19 cellular contexts compared by ENCODE assay signal in genomic region chr1:6150006-6150938, GRCh38. TPM values are rescaled to one million over a fixed set of nuclear protein-coding genes. Genes with fewer than 3 reads are reported as not detected.
A peak's percentile ranks its signal among the peaks of the same experiment; 100 is the strongest.
DNase-seq lines count a peak whose midpoint lies in the region; ATAC-seq, FAIRE-seq and TF ChIP-seq lines count a peak whose summit lies in the region.
"Had no signal": no experiment of that assay in that cellular context is flagged by ENCODE, and none has a peak within 500 bp of the region (broad histone marks: within the 10 kb centered on the region; RNA-seq: fewer than 3 reads in every experiment).

No MANE protein-coding gene starts in this region.

- H2BK15ac ChIP-seq in H1 (ENCODE audit: low read length), result no peak overlapping the region

- CTCF ChIA-PET in HEK293 (lab: Yijun Ruan, JAX) (no interaction called here), H1 (lab: Charles Lee; ENCODE audit: partially characterized antibody) (interaction anchor here (1.9 to 2.9 kb wide), 2 partner anchors 105 to 116 kb away, joined by 5 to 12 read pairs; partner anchors contain the start of gene KCNAB2)

- no peaks in the 10 kb centered on the region for H3K79me2 ChIP-seq in H1 (ENCODE audit: control insufficient read depth in 1 of 2, insufficient read depth in 2 of 2, low read length in 2 of 2)

- H2BK20ac ChIP-seq in H1 (ENCODE audit: low read length), result no peak overlapping the region

- no peak for TF ChIP-seq POLR2A in H1 (IDR thresholded peaks at IDR 0.05; ENCODE audit: control extremely low read depth in 1 of 2, low read depth in 2 of 2, low read length in 2 of 2)

- WGBS in H1 (ENCODE audit: extremely low coverage in 1 of 2, insufficient coverage in 1 of 2, insufficient read length in 1 of 2, insufficient replicate concordance in 2 of 2, low coverage in 1 of 2, low lambda C conversion rate in 2 of 2, missing lambda C conversion rate in 1 of 2), 2 experiments, result 78% methylated on average over 11 of the region's 11 CpGs; no CpG with 5 or more reads in 1 of the 2 experiments

- H3K4me1 ChIP-seq in HEK293 (ENCODE audit: control insufficient read depth, insufficient read depth, low read length), result no peaks in the 10 kb centered on the region; the same call in 1 of the 2 replicates
- peaks cover 0 to 7% (median 4%) of the 10 kb centered on the region in 4 experiments; a peak in 4 of 7 replicates for H3K4me1 ChIP-seq in H1 (replicated peaks in 1 of 4; ENCODE audit: control insufficient read depth in 3 of 4, insufficient read depth in 4 of 4, low read length in 3 of 4)
- H3K4me1 ChIP-seq: Caco-2 had no signal

- no peak overlapping the region for H3K23ac ChIP-seq in H1 (ENCODE audit: insufficient read length)

- H4K8ac ChIP-seq in H1 (ENCODE audit: extremely low read depth, insufficient read depth, low read length), result no peak overlapping the region

- no peak overlapping the region for H2BK12ac ChIP-seq in H1 (ENCODE audit: low read depth, low read length)

- peak; percentile 52 for FAIRE-seq in HTR-8/SVneo (lab: Jason Lieb, UNC)
- FAIRE-seq in H1 (lab: Jason Lieb, UNC), result no peak
- FAIRE-seq: G401.6, GM12892, GM19239 had no signal

- H3K27ac ChIP-seq in HEK293 (ENCODE audit: extremely low read depth, low read depth, low read length) (no peak overlapping the region), H1 (ENCODE audit: low read depth, low read length) (no peak overlapping the region)
- H3K27ac ChIP-seq: BLaER1, C4-2B, GM23248 had no signal

- no peak for ATAC-seq in HG03378 (IDR thresholded peaks at IDR 0.05; ENCODE audit: unreplicated experiment)
- ATAC-seq: CD8-positive, alpha-beta T cell; HCT116 had no signal

- no peak overlapping the region for H2AFZ ChIP-seq in H1 (ENCODE audit: low read length)
- H2AFZ ChIP-seq: GM23248 had no signal

- H2AK5ac ChIP-seq in H1 (ENCODE audit: low read depth, low read length), result peak overlapping the region; percentile 24; the same call in 1 of the 2 replicates

- no peak overlapping the region for H4K91ac ChIP-seq in H1 (replicated peaks; ENCODE audit: insufficient read length, low read length)

- no peak for TF ChIP-seq EP300 in H1 (IDR thresholded peaks at IDR 0.05; ENCODE audit: borderline replicate concordance in 1 of 2, low read depth in 2 of 2, low read length in 2 of 2)

- H3K9me3 ChIP-seq in HEK293 (ENCODE audit: control insufficient read depth, insufficient read depth, low read depth, low read length), result no peaks in the 10 kb centered on the region
- no peaks in the 10 kb centered on the region for H3K9me3 ChIP-seq in H1 (ENCODE audit: insufficient read depth in 2 of 2, low read depth in 1 of 2, low read length in 1 of 2)
- H3K9me3 ChIP-seq: Caco-2 had no signal

- no peak overlapping the region; a peak in 1 of 4 replicates for H3K4me2 ChIP-seq in H1 (ENCODE audit: insufficient read depth in 1 of 2, low read depth in 2 of 2, low read length in 2 of 2)
- H3K4me2 ChIP-seq: BLaER1 had no signal

- no peak for TF ChIP-seq RAD21 in H1 (IDR thresholded peaks at IDR 0.05 in 1 of 2, conservative IDR thresholded peaks at IDR 0.05 in 1 of 2; ENCODE audit: low read depth in 2 of 2, low read length in 2 of 2)

- H3K14ac ChIP-seq in H1 (ENCODE audit: insufficient read length), result no peak overlapping the region

- TF ChIP-seq CTCF in HEK293 (tag by site-specific recombination; IDR thresholded peaks at IDR 0.05) (no peak), H1 (IDR thresholded peaks at IDR 0.05; ENCODE audit: control extremely low read depth in 1 of 3, insufficient read depth in 1 of 3, low read depth in 1 of 3, low read length in 3 of 3) (no peak)

- POLR2A ChIA-PET in HEK293 (lab: Yijun Ruan, JAX), result no interaction called here
- POLR2A ChIA-PET in H1 (lab: Charles Lee; ENCODE audit: partially characterized antibody), result interaction anchor here (1.1 kb wide), 1 partner anchor 37 kb away, joined by 4 read pairs; no protein-coding TSS in a partner anchor

- no peak overlapping the region for H3K9ac ChIP-seq in H1 (replicated peaks in 1 of 4; ENCODE audit: extremely low read depth in 1 of 4, low read depth in 3 of 4, low read length in 3 of 4)
- H3K9ac ChIP-seq: BLaER1, GM23248 had no signal

- no peaks in the 10 kb centered on the region for H3K36me3 ChIP-seq in HEK293 (ENCODE audit: control insufficient read depth in 2 of 2, insufficient read depth in 1 of 2, low read length in 2 of 2)
- H3K36me3 ChIP-seq in H1 (ENCODE audit: control insufficient read depth in 2 of 4, insufficient read depth in 4 of 4, low read length in 3 of 4), result no peaks in the 10 kb centered on the region
- H3K36me3 ChIP-seq: BLaER1 had no signal

- H4K20me1 ChIP-seq in H1 (replicated peaks in 1 of 2; ENCODE audit: control insufficient read depth in 1 of 2, insufficient read depth in 2 of 2, low read length in 2 of 2), result peaks cover 0 to 13% of the 10 kb centered on the region in 2 experiments
- H4K20me1 ChIP-seq: BLaER1 had no signal

- no peak overlapping the region for H3K4me3 ChIP-seq in HEK293 (ENCODE audit: low read depth, low read length)
- no peak overlapping the region for H3K4me3 ChIP-seq in H1 (ENCODE audit: extremely low read depth in 1 of 4, insufficient read depth in 2 of 4, low read depth in 3 of 4, low read length in 4 of 4)
- H3K4me3 ChIP-seq: BLaER1, GM23248 had no signal

- no peaks in the 10 kb centered on the region for H3K79me1 ChIP-seq in H1 (ENCODE audit: low read depth, low read length)

- H2BK120ac ChIP-seq in H1 (replicated peaks; ENCODE audit: low read depth, low read length), result no peak overlapping the region

- H4K5ac ChIP-seq in H1 (ENCODE audit: insufficient read length, low read depth, low read length), result no peak overlapping the region

- H3K56ac ChIP-seq in H1 (replicated peaks; ENCODE audit: insufficient read length, low read depth, low read length), result peak overlapping the region; percentile 65

- H2BK5ac ChIP-seq in H1 (ENCODE audit: low read depth, low read length), result no peak overlapping the region

- no peak overlapping the region for H3K4ac ChIP-seq in H1 (replicated peaks; ENCODE audit: insufficient read length, low read depth, low read length)

- H3K27me3 ChIP-seq in H1 (replicated peaks in 1 of 4; ENCODE audit: control insufficient read depth in 3 of 4, extremely low read depth in 1 of 4, insufficient read depth in 3 of 4, low read length in 3 of 4), result peaks cover 4 to 26% (median 21%) of the 10 kb centered on the region in 4 experiments
- H3K27me3 ChIP-seq: BLaER1 had no signal

- peaks cover 11% of the 10 kb centered on the region for H3K23me2 ChIP-seq in H1 (ENCODE audit: low read depth, low read length)

- DNase-seq in HTR-8/SVneo (ENCODE audit: insufficient read length, low spot score), result no peak
- no peak for DNase-seq in H1 (ENCODE audit: low read depth in 1 of 2, low spot score in 2 of 2)
- no peak for DNase-seq in NCI-H526 treated with DMSO at 0.1 percent for 48 hours (lab: John Stamatoyannopoulos, UW)
- DNase-seq in stimulated activated naive CD4-positive, alpha-beta T cell treated with Interleukin-2 at 50 U/mL for 16 hours (lab: John Stamatoyannopoulos, UW), result no peak
- DNase-seq: Caco-2; CD4-positive, CD25-positive, alpha-beta regulatory T cell; CD8-positive, alpha-beta T cell; DMS153; DND-41; GM23248; H9 had no signal

- no peak overlapping the region for H3K18ac ChIP-seq in H1 (ENCODE audit: extremely low read depth, low read length)

TF ChIP-seq in HEK293, 187 proteins besides CTCF, POLR2A, EP300 and RAD21 (continues in another document):
- TF ChIP-seq BCL11B (tag by site-specific recombination; IDR thresholded peaks at IDR 0.05; ENCODE audit: low read depth), result peak; percentile 43; the same call in 1 of the 2 replicates
- TF ChIP-seq KLF16 (tag by site-specific recombination; IDR thresholded peaks at IDR 0.05), result 0 out of 2 replicates have a peak, but pooled peaks have one; percentile 12
- TF ChIP-seq ZNF629 (tag by site-specific recombination; IDR thresholded peaks at IDR 0.05), result no peak
- no peak for TF ChIP-seq GLIS2 (tag by site-specific recombination; IDR thresholded peaks at IDR 0.05)

TF ChIP-seq in H1, 55 proteins besides CTCF, POLR2A, EP300 and RAD21 (continues in another document):
- TF ChIP-seq TBP (IDR thresholded peaks at IDR 0.05; ENCODE audit: low read depth, low read length) (no peak), MAX (IDR thresholded peaks at IDR 0.05) (no peak), TAF1 (IDR thresholded peaks at IDR 0.05; ENCODE audit: low read depth, low read length) (no peak)

RNA-seq across cellular contexts. Expression of gene CHD5, which starts 29.8 kb away (rescaled TPM):
- total RNA-seq in H1 (2021; fragmentation: NEBNext Ultra II Directional; extraction: Animal tissue kit (Norgen Biotek cat#: 25700)), result 0.94 and 1.8 TPM in 2 replicates
- 0.42 and 0.58 TPM in 2 replicates for polyA plus RNA-seq in H1 (2011; rRNA removed)
- 0.48 TPM for polyA plus RNA-seq in H1 (2011; cell fraction: cytosol; rRNA removed)
- polyA plus RNA-seq in H1 (2011; cell fraction: nucleus; rRNA removed), result 3.5 TPM
- 0.48 to 1.5 TPM (median 0.97 TPM) in 4 replicates for polyA plus RNA-seq in H1 (2012, experiment 1 of 2)
- 0.43 TPM for polyA plus RNA-seq in H1 (2012, experiment 2 of 2)
- polyA plus RNA-seq in H1 (2013, experiment 1 of 2), result 0.77 TPM
- polyA plus RNA-seq in H1 (2013, experiment 2 of 2), result 0.31 TPM
- polyA minus RNA-seq in H1 (2011; rRNA and poly(A)+ RNA removed), result 0.47 and 0.80 TPM in 2 replicates
- 0.37 TPM for polyA minus RNA-seq in H1 (2011; cell fraction: cytosol; rRNA and poly(A)+ RNA removed)
- polyA minus RNA-seq in H1 (2011; cell fraction: nucleus; rRNA and poly(A)+ RNA removed), result 0.90 TPM
- total RNA-seq: CD4-positive, CD25-positive, alpha-beta regulatory T cell had no signal
- polyA plus RNA-seq: CD4-positive, CD25-positive, alpha-beta regulatory T cell had no signal

RNA-seq across cellular contexts. Expression of gene RPL22, which starts 49.1 kb away (rescaled TPM):
- 521 and 545 TPM in 2 replicates for total RNA-seq in H1 (2021; fragmentation: NEBNext Ultra II Directional; extraction: Animal tissue kit (Norgen Biotek cat#: 25700))
- 66.8 and 133 TPM in 2 replicates for polyA plus RNA-seq in H1 (2011; rRNA removed)
- polyA plus RNA-seq in H1 (2011; cell fraction: cytosol; rRNA removed), result 234 TPM
- 28.4 TPM for polyA plus RNA-seq in H1 (2011; cell fraction: nucleus; rRNA removed)
- polyA plus RNA-seq in H1 (2012, experiment 1 of 2), result 870 to 2,565 TPM (median 1,339 TPM) in 4 replicates
- 330 TPM for polyA plus RNA-seq in H1 (2012, experiment 2 of 2)
- polyA plus RNA-seq in H1 (2013, experiment 1 of 2), result 1,194 TPM
- polyA plus RNA-seq in H1 (2013, experiment 2 of 2), result 1,207 TPM
- 27.6 and 29.8 TPM in 2 replicates for polyA minus RNA-seq in H1 (2011; rRNA and poly(A)+ RNA removed)
- polyA minus RNA-seq in H1 (2011; cell fraction: cytosol; rRNA and poly(A)+ RNA removed), result 49.7 TPM
- 47.9 TPM for polyA minus RNA-seq in H1 (2011; cell fraction: nucleus; rRNA and poly(A)+ RNA removed)

RNA-seq across cellular contexts. Expression of gene RNF207, which starts 55.6 kb away (rescaled TPM):
- 3.9 and 4.2 TPM in 2 replicates for total RNA-seq in H1 (2021; fragmentation: NEBNext Ultra II Directional; extraction: Animal tissue kit (Norgen Biotek cat#: 25700))
- 5.4 and 15.9 TPM in 2 replicates for polyA plus RNA-seq in H1 (2011; rRNA removed)
- 9.2 TPM for polyA plus RNA-seq in H1 (2011; cell fraction: cytosol; rRNA removed)
- 47.4 TPM for polyA plus RNA-seq in H1 (2011; cell fraction: nucleus; rRNA removed)
- polyA plus RNA-seq in H1 (2012, experiment 1 of 2), result 2.6 to 5.0 TPM (median 3.8 TPM) in 4 replicates
- 2.8 TPM for polyA plus RNA-seq in H1 (2012, experiment 2 of 2)
- polyA plus RNA-seq in H1 (2013, experiment 1 of 2), result 4.3 TPM
- polyA plus RNA-seq in H1 (2013, experiment 2 of 2), result 3.0 TPM
- polyA minus RNA-seq in H1 (2011; rRNA and poly(A)+ RNA removed), result 4.7 and 6.1 TPM in 2 replicates
- polyA minus RNA-seq in H1 (2011; cell fraction: cytosol; rRNA and poly(A)+ RNA removed), result 5.7 TPM
- 17.2 TPM for polyA minus RNA-seq in H1 (2011; cell fraction: nucleus; rRNA and poly(A)+ RNA removed)
